Comparison of ENCODE assay signal across 1 cellular context in genomic region chr7:151087247-151088018, GRCh38.
TF ChIP-seq lines count a peak whose summit lies in the region.

No MANE protein-coding gene starts in this region.

TF ChIP-seq in HepG2, 621 proteins besides CTCF, POLR2A, EP300 and RAD21 (continued from another document and continues in another):
- TF ChIP-seq ZNF639 (CRISPR knock-in tag; conservative IDR thresholded peaks at IDR 0.05) (0 out of 2 replicates have a peak, but pooled peaks have one; percentile 15), AFF4 (CRISPR knock-in tag; IDR thresholded peaks at IDR 0.05) (no peak), NR2F6 (IDR thresholded peaks at IDR 0.05) (0 out of 2 replicates have a peak, but pooled peaks have one; percentile 10), NR2F6 (CRISPR knock-in tag; IDR thresholded peaks at IDR 0.05) (0 out of 2 replicates have a peak, but pooled peaks have one; percentile 4), ZNF839 (CRISPR knock-in tag; IDR thresholded peaks at IDR 0.05; ENCODE audit: borderline replicate concordance) (no peak), ZFP90 (CRISPR knock-in tag; IDR thresholded peaks at IDR 0.05; ENCODE audit: borderline replicate concordance) (no peak; the same call in 1 of the 2 replicates), ZNF274 (CRISPR knock-in tag; IDR thresholded peaks at IDR 0.05) (peak; percentile 76; the same call in 1 of the 2 replicates), MED1 (CRISPR knock-in tag; IDR thresholded peaks at IDR 0.05) (no peak), FOXP1 (IDR thresholded peaks at IDR 0.05) (no peak), FOXP1 (CRISPR knock-in tag; IDR thresholded peaks at IDR 0.05) (no peak), CEBPZ (IDR thresholded peaks at IDR 0.05; ENCODE audit: low read length) (no peak), FOXP4 (CRISPR knock-in tag; IDR thresholded peaks at IDR 0.05) (no peak; the same call in 1 of the 2 replicates), ZNF468 (CRISPR knock-in tag; IDR thresholded peaks at IDR 0.05) (no peak), NFATC3 (CRISPR knock-in tag; IDR thresholded peaks at IDR 0.05) (no peak), ZC3H4 (CRISPR knock-in tag; IDR thresholded peaks at IDR 0.05; ENCODE audit: borderline replicate concordance) (no peak), SAFB2 (CRISPR knock-in tag; IDR thresholded peaks at IDR 0.05; ENCODE audit: borderline replicate concordance, low read depth) (no peak), NFKBIZ (CRISPR knock-in tag; IDR thresholded peaks at IDR 0.05) (no peak), PRDM15 (CRISPR knock-in tag; IDR thresholded peaks at IDR 0.05) (no peak), ZNF780A (CRISPR knock-in tag; IDR thresholded peaks at IDR 0.05) (no peak), ZNF441 (CRISPR knock-in tag; IDR thresholded peaks at IDR 0.05; ENCODE audit: borderline replicate concordance) (no peak), ZNF354B (CRISPR knock-in tag; IDR thresholded peaks at IDR 0.05) (no peak), KLF13 (CRISPR knock-in tag; IDR thresholded peaks at IDR 0.05) (no peak), ZBTB4 (CRISPR knock-in tag; IDR thresholded peaks at IDR 0.05; ENCODE audit: borderline replicate concordance) (no peak), ZNF17 (CRISPR knock-in tag; IDR thresholded peaks at IDR 0.05) (no peak), TFAP4 (IDR thresholded peaks at IDR 0.05; ENCODE audit: borderline replicate concordance, low read depth) (0 out of 2 replicates have a peak, but pooled peaks have one; percentile 7), ZNF501 (CRISPR knock-in tag; IDR thresholded peaks at IDR 0.05) (no peak; the same call in 1 of the 2 replicates), ZNF282 (IDR thresholded peaks at IDR 0.05; ENCODE audit: partially characterized antibody) (no peak), BCL3 (CRISPR knock-in tag; IDR thresholded peaks at IDR 0.05) (no peak), REPIN1 (CRISPR knock-in tag; IDR thresholded peaks at IDR 0.05; ENCODE audit: borderline replicate concordance, low read depth) (0 out of 2 replicates have a peak, but pooled peaks have one; percentile 26), DBP (CRISPR knock-in tag; IDR thresholded peaks at IDR 0.05; ENCODE audit: not compliant biosample characterization) (no peak), ZNF749 (CRISPR knock-in tag; IDR thresholded peaks at IDR 0.05; ENCODE audit: borderline replicate concordance) (no peak)
